Comparison of ENCODE assay signal across 1 cellular context in genomic region chr9:92954886-92955285, GRCh38.
TF ChIP-seq lines count a peak whose summit lies in the region.

No MANE protein-coding gene starts in this region.

TF ChIP-seq in IMR-90, 13 proteins besides CTCF, POLR2A, EP300 and RAD21 (continued from another document):
- TF ChIP-seq USF2 (IDR thresholded peaks at IDR 0.05; ENCODE audit: low read depth, low read length) (no peak), MAFK (IDR thresholded peaks at IDR 0.05; ENCODE audit: low read depth, low read length) (no peak), CHD1 (IDR thresholded peaks at IDR 0.05; ENCODE audit: low read depth, low read length) (no peak), MXI1 (IDR thresholded peaks at IDR 0.05; ENCODE audit: borderline replicate concordance, low read depth, low read length) (no peak), RCOR1 (IDR thresholded peaks at IDR 0.05; ENCODE audit: insufficient replicate concordance, low read length) (no peak), ELK1 (IDR thresholded peaks at IDR 0.05; ENCODE audit: borderline replicate concordance, low read depth, low read length) (no peak), RFX5 (IDR thresholded peaks at IDR 0.05; ENCODE audit: low read depth, low read length) (no peak), BHLHE40 (IDR thresholded peaks at IDR 0.05; ENCODE audit: low read depth, low read length) (no peak), NFE2L2 (IDR thresholded peaks at IDR 0.05; ENCODE audit: low read depth, low read length) (no peak)
